In the genomic region with DNA sequence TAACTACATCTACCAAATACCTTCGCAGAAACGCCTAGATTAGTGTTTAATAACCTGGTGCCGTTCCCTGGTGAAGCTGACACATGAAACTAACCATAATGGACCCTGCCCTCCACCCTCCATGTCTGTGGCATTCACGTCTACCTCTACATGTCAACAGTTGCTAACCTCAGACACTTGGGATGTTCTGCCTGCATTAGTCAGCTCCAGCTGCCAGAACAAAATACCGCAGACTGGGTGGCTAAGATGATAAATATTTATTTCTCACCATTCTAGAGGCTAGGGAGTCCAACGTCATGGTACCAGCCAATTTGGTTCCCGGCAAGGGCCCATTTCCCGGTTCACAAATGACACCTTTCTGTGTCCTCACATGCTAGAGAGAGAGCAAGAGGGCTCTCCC, we compare ENCODE assay signal across 27 cellular contexts.
DNase-seq lines count a peak whose midpoint lies in the region; ATAC-seq and TF ChIP-seq lines count a peak whose summit lies in the region.
"Had no signal": no experiment of that assay in that cellular context is flagged by ENCODE, and none has a peak within 500 bp of the region (broad histone marks: within the 10 kb centered on the region; RNA-seq: fewer than 3 reads in every experiment).

No MANE protein-coding gene starts in this region.

- H2AFZ ChIP-seq in KMS-11 (ENCODE audit: low read depth): no peak overlapping the region

- TF ChIP-seq CTCF in KMS-11 (conservative IDR thresholded peaks at IDR 0.05; ENCODE audit: low read depth, low read length) (no peak), brain microvascular endothelial cell (IDR thresholded peaks at IDR 0.05; ENCODE audit: low read depth, low read length, missing control alignments) (no peak), tibial nerve (IDR thresholded peaks at IDR 0.05) (no peak)

- DNase-seq in A172 (ENCODE audit: low spot score) (peak; percentile 63), brain microvascular endothelial cell (peak; percentile 73), iris pigment epithelial cell (ENCODE audit: low read depth) (peak; percentile 9), T-helper 9 cell (no peak), tibial nerve (ENCODE audit: low spot score in 2 of 2) (no peak), GDM1 (lab: John Stamatoyannopoulos, UW) (no peak)
- DNase-seq: 8988T; activated CD4-positive, alpha-beta T cell treated with anti-CD3 and anti-CD28 coated beads, Interleukin-2, amount 50 U/mL, for 48 hours; activated effector memory CD4-positive, alpha-beta T cell treated with anti-CD3 and anti-CD28 coated beads, Interleukin-2, amount 50 U/mL, for 16 hours; adrenal gland; cerebellar nuclear complex; COR-L47; DND-41; effector memory CD4-positive, alpha-beta T cell; immature natural killer cell; MV-4-11; NCI-H187 treated with DMSO at 0.1 percent for 48 hours; NCI-H2227 treated with DMSO at 0.1 percent for 48 hours; NCI-H774; retina; stimulated activated CD8-positive, alpha-beta memory T cell treated with anti-CD3 and anti-CD28 coated beads, Interleukin-4, amount 100 ng/mL, for 48 hours had no signal

- no peaks in the 10 kb centered on the region for H3K79me2 ChIP-seq in KMS-11 (ENCODE audit: insufficient read depth, low read depth)

- no peak overlapping the region for H3K4me3 ChIP-seq in KMS-11 (IDR thresholded peaks at IDR 0.05; ENCODE audit: insufficient read depth, low read depth, low read length)
- no peak overlapping the region for H3K4me3 ChIP-seq in brain microvascular endothelial cell (ENCODE audit: low read depth, low read length)
- no peak overlapping the region for H3K4me3 ChIP-seq in tibial nerve
- H3K4me3 ChIP-seq: adrenal gland, SJCRH30, vagina had no signal

- H4K20me1 ChIP-seq in KMS-11 (ENCODE audit: insufficient read depth): no peaks in the 10 kb centered on the region

- H3K9ac ChIP-seq in KMS-11: no peak overlapping the region

- H3K27me3 ChIP-seq in KMS-11 (ENCODE audit: insufficient read depth, low read depth) (no peaks in the 10 kb centered on the region), brain microvascular endothelial cell (replicated peaks) (no peaks in the 10 kb centered on the region), tibial nerve (no peaks in the 10 kb centered on the region)
- H3K27me3 ChIP-seq: adrenal gland, SJCRH30, vagina had no signal

- TF ChIP-seq EP300 in tibial nerve (IDR thresholded peaks at IDR 0.05): no peak

- no peaks in the 10 kb centered on the region for H3K36me3 ChIP-seq in KMS-11 (ENCODE audit: insufficient read depth)
- H3K36me3 ChIP-seq in brain microvascular endothelial cell (replicated peaks): no peaks in the 10 kb centered on the region
- no peaks in the 10 kb centered on the region for H3K36me3 ChIP-seq in tibial nerve
- H3K36me3 ChIP-seq: adrenal gland, neutrophil, SJCRH30, vagina had no signal

- H3K4me1 ChIP-seq in KMS-11 (ENCODE audit: low read depth, poor library complexity, severe bottlenecking): peaks cover 42% of the 10 kb centered on the region
- H3K4me1 ChIP-seq in tibial nerve: peaks cover 0 to 7% (median 0%) of the 10 kb centered on the region in 4 donors
- H3K4me1 ChIP-seq: adrenal gland, SJCRH30, vagina had no signal

- 88% methylated on average over 8 of the region's 8 CpGs for WGBS in tibial nerve, 2 donors

- no peak overlapping the region for H3K4me2 ChIP-seq in KMS-11

- in situ Hi-C loops in brain microvascular endothelial cell (cut with HindIII; ENCODE audit: low pct_ligation_motif_present, low sequenced_read_pairs): no loop called here

- no peak for TF ChIP-seq POLR2A in tibial nerve (IDR thresholded peaks at IDR 0.05)

- H3K27ac ChIP-seq in KMS-11 (0 out of 2 replicates have a peak overlapping the region, but pooled peaks have one; percentile 7), brain microvascular endothelial cell (no peak overlapping the region), tibial nerve (no peak overlapping the region)
- H3K27ac ChIP-seq: adrenal gland, neutrophil, SJCRH30, vagina, VCaP had no signal

- no peak for ATAC-seq in HG02759 (IDR thresholded peaks at IDR 0.05; ENCODE audit: unreplicated experiment)

- peaks cover 0 to 15% (median 0%) of the 10 kb centered on the region in 4 donors for H3K9me3 ChIP-seq in tibial nerve
- H3K9me3 ChIP-seq: neutrophil, SJCRH30, vagina had no signal

Comparison
In these comparisons a context has a peak if more than half of its experiments do, and no peak if none do; other contexts are left out.
1. DNase-seq: peak in A172 (single experiment), brain microvascular endothelial cell (single experiment) and iris pigment epithelial cell (single experiment); none in T-helper 9 cell (single experiment), tibial nerve (0 of 2) and GDM1 (single experiment).